ENCODE assay signal across 18 cellular contexts in genomic region chr20:47950557-47951283, GRCh38.
DNase-seq lines count a peak whose midpoint lies in the region; ATAC-seq, FAIRE-seq and TF ChIP-seq lines count a peak whose summit lies in the region.
"Had no signal": no experiment of that assay in that cellular context is flagged by ENCODE, and none has a peak within 500 bp of the region (broad histone marks: within the 10 kb centered on the region; RNA-seq: fewer than 3 reads in every experiment).

No MANE protein-coding gene starts in this region.

- no peaks in the 10 kb centered on the region for H3K36me3 Mint-ChIP-seq in nephron (ENCODE audit: low read depth)
- no peaks in the 10 kb centered on the region for H3K36me3 Mint-ChIP-seq in stimulated activated naive B cell treated with anti-CD40 and anti-IgM and Interleukin-4, amounts not matched to agents 10 μg/mL and 1 μg/mL and 100 μg/mL, for 72 hours
- H3K36me3 Mint-ChIP-seq: CD4-positive, alpha-beta memory T cell; T-cell had no signal

- BruUV-seq in endothelial cell of umbilical vein (replicated peaks; lab: Mats Ljungman, UMichigan), result no TSS peak

- CTCF ChIA-PET in endothelial cell of umbilical vein (lab: Charles Lee), result interaction anchor here (1.0 to 1.6 kb wide), 2 partner anchors 13 to 345 kb away, joined by 4 to 7 read pairs; no protein-coding TSS in a partner anchor

- no peaks in the 10 kb centered on the region for H4K20me1 ChIP-seq in endothelial cell of umbilical vein (replicated peaks; ENCODE audit: control insufficient read depth, extremely low read depth, insufficient read depth, low read length)

- no peaks in the 10 kb centered on the region for H3K79me2 ChIP-seq in endothelial cell of umbilical vein (ENCODE audit: control insufficient read depth, insufficient read depth, low read length)

- TF ChIP-seq POLR2A in endothelial cell of umbilical vein (IDR thresholded peaks at IDR 0.05; ENCODE audit: low read depth, low read length), result no peak

- intact Hi-C loops in endothelial cell of umbilical vein (cut with micrococcal nuclease) (loop anchor here (1.0 to 5.0 kb wide), 3 partner anchors 72 to 347 kb away; no protein-coding TSS in a partner anchor), left ventricle myocardium superior (cut with micrococcal nuclease) (no loop called here)

- H3K27me3 ChIP-seq in RWPE2 (ENCODE audit: insufficient read depth, poor library complexity, severe bottlenecking) (no peaks in the 10 kb centered on the region), endothelial cell of umbilical vein (ENCODE audit: control insufficient read depth in 2 of 2, insufficient read depth in 2 of 2, low read length in 2 of 2) (no peaks in the 10 kb centered on the region)
- H3K27me3 ChIP-seq: MG63 had no signal

- H3K9me3 Mint-ChIP-seq in nephron, result no peaks in the 10 kb centered on the region
- H3K9me3 Mint-ChIP-seq in stimulated activated naive B cell treated with anti-CD40 and anti-IgM and Interleukin-4, amounts not matched to agents 10 μg/mL and 1 μg/mL and 100 μg/mL, for 72 hours, result no peaks in the 10 kb centered on the region
- H3K9me3 Mint-ChIP-seq: CD4-positive, alpha-beta memory T cell; T-cell had no signal

- DNase-seq in HTR-8/SVneo (ENCODE audit: insufficient read length, low spot score) (no peak), RWPE2 (ENCODE audit: low spot score) (no peak), endothelial cell of umbilical vein (ENCODE audit: low read depth, low spot score) (no peak), left ventricle myocardium superior (no peak), HUDEP-2 (lab: John Stamatoyannopoulos, UW; ENCODE audit: unreplicated experiment in 76 of 76) (no peak)
- no peak for DNase-seq in stimulated activated naive B cell treated with anti-CD40 and anti-IgM and Interleukin-4, amounts not matched to agents 10 μg/mL and 1 μg/mL and 100 μg/mL, for 72 hours
- DNase-seq: CD4-positive, alpha-beta memory T cell; NK-92 treated with Interleukin-12 subunit alpha and Interleukin-12 subunit beta, amount 100 ng/mL, for 24 hours; OCI-M1; T-cell had no signal

- no peak overlapping the region for H2AFZ ChIP-seq in endothelial cell of umbilical vein (ENCODE audit: low read depth, low read length)

- no peaks in the 10 kb centered on the region for H3K9me1 ChIP-seq in endothelial cell of umbilical vein (replicated peaks; ENCODE audit: control insufficient read depth, extremely low read depth, insufficient read depth, low read length)

- no peak overlapping the region for H3K9ac ChIP-seq in endothelial cell of umbilical vein (replicated peaks; ENCODE audit: extremely low read depth, insufficient read depth, low read length)
- H3K9ac ChIP-seq: KMS-11, SK-N-SH had no signal

- H3K4me3 ChIP-seq in RWPE2 (ENCODE audit: severe bottlenecking) (no peak overlapping the region), endothelial cell of umbilical vein (replicated peaks in 1 of 3; ENCODE audit: insufficient read depth in 1 of 3, low read depth in 1 of 3, low read length in 3 of 3) (no peak overlapping the region)
- H3K4me3 ChIP-seq: HAP-1, MG63 had no signal

- ATAC-seq in RWPE2 (ENCODE audit: low read depth), result no peak
- ATAC-seq in left ventricle myocardium superior, result no peak
- no peak for ATAC-seq in stimulated activated naive B cell treated with anti-CD40 and anti-IgM and Interleukin-4, amounts not matched to agents 10 μg/mL and 1 μg/mL and 100 μg/mL, for 72 hours (replicated peaks)
- ATAC-seq: Right ventricle myocardium inferior, T-cell had no signal

- dilution Hi-C loops in endothelial cell of umbilical vein (cut with MboI; ENCODE audit: extremely low pct_ligation_motif_present, low sequenced_read_pairs), result no loop called here

- H3K9me3 ChIP-seq in RWPE2 (ENCODE audit: severe bottlenecking) (no peaks in the 10 kb centered on the region), endothelial cell of umbilical vein (replicated peaks; ENCODE audit: control insufficient read depth, insufficient read depth, low read length) (no peaks in the 10 kb centered on the region)
- H3K9me3 ChIP-seq: HAP-1, MG63, SK-N-SH had no signal

- POLR2A ChIA-PET in endothelial cell of umbilical vein (lab: Charles Lee), result no interaction called here

- H3K4me3 Mint-ChIP-seq in nephron, result no peak overlapping the region
- H3K4me3 Mint-ChIP-seq in stimulated activated naive B cell treated with anti-CD40 and anti-IgM and Interleukin-4, amounts not matched to agents 10 μg/mL and 1 μg/mL and 100 μg/mL, for 72 hours, result no peak overlapping the region
- H3K4me3 Mint-ChIP-seq: B cell; CD4-positive, alpha-beta memory T cell; T-cell had no signal

- TF ChIP-seq CTCF in RWPE2 (IDR thresholded peaks at IDR 0.05; ENCODE audit: poor library complexity, severe bottlenecking), result no peak
- TF ChIP-seq CTCF in endothelial cell of umbilical vein (IDR thresholded peaks at IDR 0.05; ENCODE audit: extremely low read depth in 1 of 2, insufficient read depth in 1 of 2, low read depth in 1 of 2, low read length in 2 of 2), result no peak
- no peak for TF ChIP-seq CTCF in nephron (IDR thresholded peaks at IDR 0.05; ENCODE audit: unreplicated experiment in 3 of 3)

- peaks cover 19% of the 10 kb centered on the region for H3K27me3 Mint-ChIP-seq in nephron (ENCODE audit: low read depth)
- H3K27me3 Mint-ChIP-seq in stimulated activated naive B cell treated with anti-CD40 and anti-IgM and Interleukin-4, amounts not matched to agents 10 μg/mL and 1 μg/mL and 100 μg/mL, for 72 hours, result peaks cover 29% of the 10 kb centered on the region in 2 donors

- no peak overlapping the region for H3K4me2 ChIP-seq in endothelial cell of umbilical vein (ENCODE audit: insufficient read depth, low read length)
- H3K4me2 ChIP-seq: KMS-11, SK-N-SH had no signal

- H3K4me1 ChIP-seq in RWPE2 (ENCODE audit: insufficient read depth, poor library complexity, severe bottlenecking), result peaks cover 23% of the 10 kb centered on the region
- peaks cover 26% of the 10 kb centered on the region for H3K4me1 ChIP-seq in endothelial cell of umbilical vein (ENCODE audit: control insufficient read depth, extremely low read depth, insufficient read depth, low read length)

- peaks cover 59% of the 10 kb centered on the region for H3K4me1 Mint-ChIP-seq in nephron
- peaks cover 15 to 16% of the 10 kb centered on the region in 2 donors for H3K4me1 Mint-ChIP-seq in stimulated activated naive B cell treated with anti-CD40 and anti-IgM and Interleukin-4, amounts not matched to agents 10 μg/mL and 1 μg/mL and 100 μg/mL, for 72 hours
- H3K4me1 Mint-ChIP-seq: B cell; CD4-positive, alpha-beta memory T cell; T-cell had no signal

- H3K27ac Mint-ChIP-seq in nephron, result peak overlapping the region; percentile 62 to 75 (median 73)
- no peak overlapping the region for H3K27ac Mint-ChIP-seq in stimulated activated naive B cell treated with anti-CD40 and anti-IgM and Interleukin-4, amounts not matched to agents 10 μg/mL and 1 μg/mL and 100 μg/mL, for 72 hours
- H3K27ac Mint-ChIP-seq: B cell; CD4-positive, alpha-beta memory T cell; T-cell had no signal

- peak overlapping the region; percentile 62 for H3K27ac ChIP-seq in RWPE2 (ENCODE audit: poor library complexity, severe bottlenecking)
- H3K27ac ChIP-seq in endothelial cell of umbilical vein (ENCODE audit: insufficient read depth, low read depth, low read length), result peak overlapping the region; percentile 69
- H3K27ac ChIP-seq: KMS-11 had no signal

- FAIRE-seq in HTR-8/SVneo (lab: Jason Lieb, UNC) (peak; percentile 40), endothelial cell of umbilical vein (lab: Jason Lieb, UNC) (no peak)
- FAIRE-seq: D721Med had no signal

- no peaks in the 10 kb centered on the region for H3K36me3 ChIP-seq in RWPE2 (ENCODE audit: low read depth)
- no peaks in the 10 kb centered on the region for H3K36me3 ChIP-seq in endothelial cell of umbilical vein (ENCODE audit: control insufficient read depth in 2 of 2, extremely low read depth in 1 of 2, insufficient read depth in 2 of 2, low read length in 2 of 2)
- H3K36me3 ChIP-seq: HAP-1, MG63 had no signal

TF ChIP-seq in endothelial cell of umbilical vein, 7 proteins besides CTCF, POLR2A, EP300 and RAD21:
- TF ChIP-seq JUN (IDR thresholded peaks at IDR 0.05; ENCODE audit: borderline replicate concordance, insufficient read depth, insufficient read length, low read depth) (no peak), GATA2 (IDR thresholded peaks at IDR 0.05; ENCODE audit: insufficient read depth, insufficient read length, low read depth, low read length) (no peak), MAX (IDR thresholded peaks at IDR 0.05; ENCODE audit: insufficient read depth, insufficient read length) (no peak), MYC (IDR thresholded peaks at IDR 0.05; ENCODE audit: low read depth, low read length) (no peak), EZH2 (IDR thresholded peaks at IDR 0.05; ENCODE audit: borderline replicate concordance, low read depth, low read length, severe bottlenecking) (no peak), FOS (IDR thresholded peaks at IDR 0.05; ENCODE audit: borderline replicate concordance, insufficient read depth, low read length) (no peak), POLR2AphosphoS5 (IDR thresholded peaks at IDR 0.05; ENCODE audit: insufficient read depth, low read depth, low read length) (no peak)
